ENCODE assay signal across 1 cellular context in the genomic region with DNA sequence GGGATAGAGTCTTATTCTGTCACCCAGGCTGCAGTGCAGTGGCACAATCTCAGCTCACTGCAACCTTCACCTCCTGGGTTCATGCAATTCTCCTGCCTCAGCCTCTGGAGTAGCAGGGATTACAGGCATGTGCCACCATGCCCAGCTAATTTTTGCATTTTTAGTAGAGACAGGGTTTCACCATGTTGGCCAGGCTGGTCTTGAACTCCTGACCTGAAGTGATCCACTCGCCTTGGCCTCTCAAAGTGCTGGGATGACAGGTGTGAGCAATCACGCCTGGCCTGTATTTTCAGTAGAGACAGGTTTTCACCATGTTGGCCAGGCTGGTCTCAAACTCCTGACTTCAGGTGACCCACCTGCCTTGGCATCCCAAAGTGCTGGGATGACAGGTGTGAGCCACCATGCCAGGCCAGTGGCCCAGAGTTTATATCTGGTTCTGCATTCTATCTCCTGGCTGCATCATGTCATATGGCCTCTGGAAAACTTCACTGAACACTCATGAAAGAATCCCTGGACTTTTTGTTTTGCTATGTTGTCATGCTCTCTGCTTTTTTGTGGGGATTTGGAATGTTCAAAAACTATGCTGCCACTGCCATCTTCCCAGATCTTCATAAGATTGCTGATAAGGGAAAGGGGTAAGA.
TF ChIP-seq lines count a peak whose summit lies in the region.

No MANE protein-coding gene starts in this region.

TF ChIP-seq in HepG2, 621 proteins besides CTCF, POLR2A, EP300 and RAD21:
- TF ChIP-seq ZNF224 (CRISPR knock-in tag; IDR thresholded peaks at IDR 0.05) (0 out of 2 replicates have a peak, but pooled peaks have one; percentile 40), DZIP1 (CRISPR knock-in tag; IDR thresholded peaks at IDR 0.05) (peak; percentile 69; the same call in 1 of the 2 replicates), BRD4 (CRISPR knock-in tag; IDR thresholded peaks at IDR 0.05) (peak; percentile 46; the same call in 1 of the 2 replicates), ZNF619 (CRISPR knock-in tag; IDR thresholded peaks at IDR 0.05) (0 out of 2 replicates have a peak, but pooled peaks have one; percentile 35), ZNF460 (CRISPR knock-in tag; IDR thresholded peaks at IDR 0.05; ENCODE audit: borderline replicate concordance) (peak; percentile 48; the same call in 1 of the 2 replicates), ZNF350 (CRISPR knock-in tag; IDR thresholded peaks at IDR 0.05; ENCODE audit: borderline replicate concordance, low read depth) (0 out of 2 replicates have a peak, but pooled peaks have one; percentile 70), PHF8 (CRISPR knock-in tag; IDR thresholded peaks at IDR 0.05) (0 out of 2 replicates have a peak, but pooled peaks have one; percentile 16), NRL (CRISPR knock-in tag; IDR thresholded peaks at IDR 0.05; ENCODE audit: borderline replicate concordance) (peak; percentile 65; the same call in 1 of the 2 replicates), ZNF256 (CRISPR knock-in tag; conservative IDR thresholded peaks at IDR 0.05) (0 out of 2 replicates have a peak, but pooled peaks have one; percentile 44)
- TF ChIP-seq, protein P1, sequence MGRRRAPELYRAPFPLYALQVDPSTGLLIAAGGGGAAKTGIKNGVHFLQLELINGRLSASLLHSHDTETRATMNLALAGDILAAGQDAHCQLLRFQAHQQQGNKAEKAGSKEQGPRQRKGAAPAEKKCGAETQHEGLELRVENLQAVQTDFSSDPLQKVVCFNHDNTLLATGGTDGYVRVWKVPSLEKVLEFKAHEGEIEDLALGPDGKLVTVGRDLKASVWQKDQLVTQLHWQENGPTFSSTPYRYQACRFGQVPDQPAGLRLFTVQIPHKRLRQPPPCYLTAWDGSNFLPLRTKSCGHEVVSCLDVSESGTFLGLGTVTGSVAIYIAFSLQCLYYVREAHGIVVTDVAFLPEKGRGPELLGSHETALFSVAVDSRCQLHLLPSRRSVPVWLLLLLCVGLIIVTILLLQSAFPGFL (CRISPR knock-in tag; IDR thresholded peaks at IDR 0.05): 0 out of 2 replicates have a peak, but pooled peaks have one; percentile 24
- TF ChIP-seq, protein P2, sequence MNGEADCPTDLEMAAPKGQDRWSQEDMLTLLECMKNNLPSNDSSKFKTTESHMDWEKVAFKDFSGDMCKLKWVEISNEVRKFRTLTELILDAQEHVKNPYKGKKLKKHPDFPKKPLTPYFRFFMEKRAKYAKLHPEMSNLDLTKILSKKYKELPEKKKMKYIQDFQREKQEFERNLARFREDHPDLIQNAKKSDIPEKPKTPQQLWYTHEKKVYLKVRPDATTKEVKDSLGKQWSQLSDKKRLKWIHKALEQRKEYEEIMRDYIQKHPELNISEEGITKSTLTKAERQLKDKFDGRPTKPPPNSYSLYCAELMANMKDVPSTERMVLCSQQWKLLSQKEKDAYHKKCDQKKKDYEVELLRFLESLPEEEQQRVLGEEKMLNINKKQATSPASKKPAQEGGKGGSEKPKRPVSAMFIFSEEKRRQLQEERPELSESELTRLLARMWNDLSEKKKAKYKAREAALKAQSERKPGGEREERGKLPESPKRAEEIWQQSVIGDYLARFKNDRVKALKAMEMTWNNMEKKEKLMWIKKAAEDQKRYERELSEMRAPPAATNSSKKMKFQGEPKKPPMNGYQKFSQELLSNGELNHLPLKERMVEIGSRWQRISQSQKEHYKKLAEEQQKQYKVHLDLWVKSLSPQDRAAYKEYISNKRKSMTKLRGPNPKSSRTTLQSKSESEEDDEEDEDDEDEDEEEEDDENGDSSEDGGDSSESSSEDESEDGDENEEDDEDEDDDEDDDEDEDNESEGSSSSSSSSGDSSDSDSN (CRISPR knock-in tag; IDR thresholded peaks at IDR 0.05): 0 out of 2 replicates have a peak, but pooled peaks have one; percentile 31
- TF ChIP-seq, protein P3, sequence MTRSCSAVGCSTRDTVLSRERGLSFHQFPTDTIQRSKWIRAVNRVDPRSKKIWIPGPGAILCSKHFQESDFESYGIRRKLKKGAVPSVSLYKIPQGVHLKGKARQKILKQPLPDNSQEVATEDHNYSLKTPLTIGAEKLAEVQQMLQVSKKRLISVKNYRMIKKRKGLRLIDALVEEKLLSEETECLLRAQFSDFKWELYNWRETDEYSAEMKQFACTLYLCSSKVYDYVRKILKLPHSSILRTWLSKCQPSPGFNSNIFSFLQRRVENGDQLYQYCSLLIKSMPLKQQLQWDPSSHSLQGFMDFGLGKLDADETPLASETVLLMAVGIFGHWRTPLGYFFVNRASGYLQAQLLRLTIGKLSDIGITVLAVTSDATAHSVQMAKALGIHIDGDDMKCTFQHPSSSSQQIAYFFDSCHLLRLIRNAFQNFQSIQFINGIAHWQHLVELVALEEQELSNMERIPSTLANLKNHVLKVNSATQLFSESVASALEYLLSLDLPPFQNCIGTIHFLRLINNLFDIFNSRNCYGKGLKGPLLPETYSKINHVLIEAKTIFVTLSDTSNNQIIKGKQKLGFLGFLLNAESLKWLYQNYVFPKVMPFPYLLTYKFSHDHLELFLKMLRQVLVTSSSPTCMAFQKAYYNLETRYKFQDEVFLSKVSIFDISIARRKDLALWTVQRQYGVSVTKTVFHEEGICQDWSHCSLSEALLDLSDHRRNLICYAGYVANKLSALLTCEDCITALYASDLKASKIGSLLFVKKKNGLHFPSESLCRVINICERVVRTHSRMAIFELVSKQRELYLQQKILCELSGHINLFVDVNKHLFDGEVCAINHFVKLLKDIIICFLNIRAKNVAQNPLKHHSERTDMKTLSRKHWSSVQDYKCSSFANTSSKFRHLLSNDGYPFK (CRISPR knock-in tag; IDR thresholded peaks at IDR 0.05; ENCODE audit: borderline replicate concordance): 0 out of 2 replicates have a peak, but pooled peaks have one; percentile 43
